In the genomic region with DNA sequence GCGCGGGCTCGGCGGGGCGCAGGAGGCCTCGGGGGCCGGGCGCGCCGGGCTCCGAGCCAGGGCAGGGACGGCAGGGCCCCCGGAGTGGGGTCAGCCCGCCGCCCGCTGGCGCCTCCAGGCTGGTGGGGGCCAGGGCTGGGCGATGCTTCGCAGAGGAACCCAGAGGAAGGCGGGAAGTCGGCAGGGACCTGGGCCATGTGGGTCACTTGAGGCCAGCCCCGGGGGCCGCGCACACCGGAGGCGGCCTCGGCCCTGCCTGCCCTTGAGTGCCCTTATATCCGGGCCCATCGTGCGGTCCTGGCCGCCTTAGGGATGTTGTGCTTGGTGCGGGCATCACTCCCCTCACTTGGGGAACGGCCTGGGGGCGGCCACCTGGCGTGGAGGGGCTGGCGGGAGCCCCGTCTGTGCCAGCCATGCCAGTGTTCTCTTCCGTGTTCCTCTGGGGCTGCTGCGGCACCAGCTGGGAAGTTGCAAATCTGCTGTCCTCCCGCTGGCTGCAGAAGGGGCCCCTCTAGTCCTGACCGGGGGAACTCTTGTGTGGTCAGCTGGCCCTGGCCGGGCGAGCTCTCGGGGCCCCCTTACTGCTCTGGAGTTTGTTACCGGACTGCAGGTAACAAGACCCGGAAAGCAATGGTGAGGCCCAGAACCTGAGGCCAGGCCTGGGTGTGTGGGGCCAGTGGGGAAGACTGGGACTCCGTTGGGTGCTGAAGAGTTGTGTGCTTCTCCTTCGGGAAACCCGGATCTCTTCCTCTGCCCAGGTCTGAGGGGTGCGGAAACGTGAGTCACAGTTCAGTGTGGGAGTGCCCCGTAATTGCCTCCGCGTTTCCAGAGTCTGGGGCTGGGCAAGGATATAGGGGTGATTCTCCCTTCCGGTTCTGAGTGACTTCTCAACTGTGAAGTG, we compare ENCODE assay signal across 8 cellular contexts. TPM values are rescaled to one million over a fixed set of nuclear protein-coding genes. Genes with fewer than 3 reads are reported as not detected.
DNase-seq lines count a peak whose midpoint lies in the region; TF ChIP-seq lines count a peak whose summit lies in the region.

No MANE protein-coding gene starts in this region.

- no peak overlapping the region for H3K27ac Mint-ChIP-seq in H9

- peak overlapping the region; percentile 79 to 88 for H3K4me3 Mint-ChIP-seq in H9

- 0 out of 2 replicates have a peak overlapping the region, but pooled peaks have one; percentile 68 for H3K14ac ChIP-seq in H9 (ENCODE audit: insufficient read depth, low read length)

- peaks cover 0 to 12% (median 12%) of the 10 kb centered on the region in 3 experiments; a peak in 3 of 7 replicates for H3K36me3 Mint-ChIP-seq in H9 (ENCODE audit: insufficient read depth in 1 of 3, low read depth in 3 of 3)

- H3K23me2 ChIP-seq in H9 (ENCODE audit: insufficient read length, low read depth, low read length, poor library complexity, severe bottlenecking): peaks cover 13% of the 10 kb centered on the region

- H3K56ac ChIP-seq in H9 (ENCODE audit: insufficient read length, low read depth, low read length): no peak overlapping the region

- no peaks in the 10 kb centered on the region for H3K9me3 Mint-ChIP-seq in H9

- H3K27me3 ChIP-seq in DOHH2 (ENCODE audit: control insufficient read depth, low read length): no peaks in the 10 kb centered on the region
- H3K27me3 ChIP-seq in H9 (ENCODE audit: insufficient read depth, low read length): no peaks in the 10 kb centered on the region
- no peaks in the 10 kb centered on the region for H3K27me3 ChIP-seq in skeletal muscle tissue (ENCODE audit: control insufficient read depth in 3 of 3, insufficient read depth in 3 of 3, low read length in 3 of 3)

- no peaks in the 10 kb centered on the region for H3K27me3 Mint-ChIP-seq in H9 (ENCODE audit: low read depth)

- no peak overlapping the region for H3K23ac ChIP-seq in H9 (ENCODE audit: insufficient read length, low read depth, low read length)

- peak overlapping the region; percentile 12 for H3K18ac ChIP-seq in H9 (ENCODE audit: insufficient read length, low read depth, low read length)

- WGBS in H9 (ENCODE audit: extremely low coverage, insufficient read length, low lambda C conversion rate): no CpG with 5 or more reads among the region's 55 CpGs

- no peak overlapping the region for H3T11ph ChIP-seq in H9 (ENCODE audit: low read length)

- no peak overlapping the region for H4K5ac ChIP-seq in H9 (ENCODE audit: insufficient read length, low read depth, low read length)

- H2AK5ac ChIP-seq in H9 (ENCODE audit: insufficient read length, low read length): no peak overlapping the region

- H2BK12ac ChIP-seq in H9 (ENCODE audit: insufficient read length, low read depth, low read length): no peak overlapping the region

- no peaks in the 10 kb centered on the region for H3K79me1 ChIP-seq in H9 (ENCODE audit: insufficient read depth, low read depth, low read length, poor library complexity, severe bottlenecking)

- H3K4ac ChIP-seq in H9 (ENCODE audit: low read depth, low read length): no peak overlapping the region

- H3F3A ChIP-seq in DOHH2 (ENCODE audit: control insufficient read depth, insufficient read depth): peaks cover 5% of the 10 kb centered on the region

- no peak overlapping the region for H4K8ac ChIP-seq in H9 (replicated peaks; ENCODE audit: insufficient read length, low read depth, low read length)

- H2BK20ac ChIP-seq in H9 (ENCODE audit: low read depth, low read length, poor library complexity, severe bottlenecking): no peak overlapping the region

- H3K9me3 ChIP-seq in DOHH2 (ENCODE audit: control insufficient read depth, insufficient read depth, low read length) (no peaks in the 10 kb centered on the region), H9 (ENCODE audit: control insufficient read depth, low read depth, low read length) (no peaks in the 10 kb centered on the region), skeletal muscle tissue (ENCODE audit: control insufficient read depth in 3 of 3, low read length in 3 of 3) (no peaks in the 10 kb centered on the region)

- no peak overlapping the region for H2BK15ac ChIP-seq in H9 (ENCODE audit: low read depth, low read length)

- H3K27ac ChIP-seq in DOHH2 (ENCODE audit: low read depth, low read length): peak overlapping the region; percentile 41
- H3K27ac ChIP-seq in H9 (ENCODE audit: insufficient read length, low read depth, low read length): no peak overlapping the region
- H3K27ac ChIP-seq in skeletal muscle tissue (ENCODE audit: low read depth, low read length): peak overlapping the region; percentile 66

- H3K4me1 ChIP-seq in DOHH2 (ENCODE audit: control insufficient read depth, low read length) (peaks cover 38% of the 10 kb centered on the region), H9 (ENCODE audit: insufficient read depth, low read length) (no peaks in the 10 kb centered on the region; the same call in 1 of the 2 replicates), skeletal muscle tissue (ENCODE audit: control insufficient read depth in 3 of 3, insufficient read depth in 3 of 3, low read length in 3 of 3) (peaks cover 41 to 58% (median 52%) of the 10 kb centered on the region in 3 donors)

- H3K36me3 ChIP-seq in DOHH2 (ENCODE audit: control insufficient read depth, low read length): peaks cover 31% of the 10 kb centered on the region
- H3K36me3 ChIP-seq in skeletal muscle tissue (ENCODE audit: control insufficient read depth in 3 of 3, insufficient read depth in 3 of 3, low read length in 3 of 3): peaks cover 0 to 4% (median 4%) of the 10 kb centered on the region in 3 donors

- DNase-seq in H9 (no peak), NOMO-1 (lab: John Stamatoyannopoulos, UW; ENCODE audit: unreplicated experiment in 2 of 2) (peak; percentile 18 to 30), hepatic stellate cell (ENCODE audit: low spot score) (peak; percentile 66), occipital lobe (lab: John Stamatoyannopoulos, UW) (no peak), iPS-NIHi11 (ENCODE audit: low spot score) (no peak)
- DNase-seq in activated naive CD4-positive, alpha-beta T cell treated with Interleukin-2 at 50 U/mL for 16 hours: peak; percentile 50

- H3K9ac ChIP-seq in H9 (ENCODE audit: extremely low read depth, insufficient read length, low read length) (peak overlapping the region; percentile 55), skeletal muscle tissue (ENCODE audit: low read depth in 1 of 3, low read length in 3 of 3) (peak overlapping the region; percentile 70 to 84 (median 81))

- H3K4me3 ChIP-seq in DOHH2 (ENCODE audit: low read length) (peak overlapping the region; percentile 83), skeletal muscle tissue (ENCODE audit: low read length in 3 of 3) (peak overlapping the region; percentile 59 to 84 (median 83))

- H4K20me1 ChIP-seq in DOHH2 (ENCODE audit: control insufficient read depth, insufficient read depth, low read depth, low read length): peaks cover 14% of the 10 kb centered on the region
- peaks cover 6% of the 10 kb centered on the region for H4K20me1 ChIP-seq in H9 (ENCODE audit: control insufficient read depth, insufficient read depth, insufficient read length)

- H3K4me2 ChIP-seq in DOHH2 (ENCODE audit: low read length): peak overlapping the region; percentile 68
- H3K4me2 ChIP-seq in H9 (ENCODE audit: insufficient read depth, insufficient read length, low read length): peak overlapping the region; percentile 75

- no peak overlapping the region for H4K91ac ChIP-seq in H9 (ENCODE audit: insufficient read length, low read depth, low read length)

- no peak overlapping the region for H2BK120ac ChIP-seq in H9 (ENCODE audit: low read depth, low read length, poor library complexity, severe bottlenecking)

- no peak for TF ChIP-seq CTCF in DOHH2 (IDR thresholded peaks at IDR 0.05; ENCODE audit: low read depth, low read length, poor library complexity, severe bottlenecking)
- no peak for TF ChIP-seq CTCF in H9 (conservative IDR thresholded peaks at IDR 0.05)

- H3K9me2 ChIP-seq in DOHH2 (replicated peaks; ENCODE audit: control insufficient read depth, low read length): no peaks in the 10 kb centered on the region

- no peak overlapping the region for H2AFZ ChIP-seq in H9 (ENCODE audit: low read length)

- H3K79me2 ChIP-seq in DOHH2 (ENCODE audit: control insufficient read depth, low read length): peaks cover 86% of the 10 kb centered on the region
- peaks cover 22% of the 10 kb centered on the region; the same call in 1 of the 2 replicates for H3K79me2 ChIP-seq in H9 (ENCODE audit: insufficient read depth, low read length)

- H3K4me1 Mint-ChIP-seq in H9: peaks cover 18% of the 10 kb centered on the region in 2 experiments

- H2BK5ac ChIP-seq in H9 (ENCODE audit: insufficient read length, low read length): no peak overlapping the region

RNA-seq across cellular contexts. Expression of gene CAPN15, which starts 0.8 kb away (rescaled TPM):
- total RNA-seq in H9 (2021) (71.2 and 76.4 TPM in 2 replicates), skeletal muscle tissue (9.9 TPM), occipital lobe (10.3 TPM)

RNA-seq across cellular contexts. Expression of gene PRR35, which starts 31.8 kb away (rescaled TPM):
- total RNA-seq in H9 (2021) (0.33 and 0.50 TPM in 2 replicates), skeletal muscle tissue (not detected), occipital lobe (not detected)

RNA-seq across cellular contexts. Expression of gene NHLRC4, which starts 38.4 kb away (rescaled TPM):
- total RNA-seq in H9 (2021): 0.26 and 0.42 TPM in 2 replicates
- 1.6 TPM for total RNA-seq in skeletal muscle tissue
- 0.31 TPM for total RNA-seq in occipital lobe

RNA-seq across cellular contexts. Expression of gene PIGQ, which starts 41.4 kb away (rescaled TPM):
- total RNA-seq in H9 (2021) (58.0 and 65.5 TPM in 2 replicates), skeletal muscle tissue (11.0 TPM), occipital lobe (18.1 TPM)

Comparison
In these comparisons a context has a peak if more than half of its experiments do, and no peak if none do; other contexts are left out.
1. DNase-seq: peak in NOMO-1 (2 of 2), activated naive CD4-positive, alpha-beta T cell treated with Interleukin-2 at 50 U/mL for 16 hours (single experiment) and hepatic stellate cell (single experiment); none in H9 (single experiment), occipital lobe (single experiment) and iPS-NIHi11 (single experiment).